ENCODE assay signal across 22 cellular contexts in genomic region chr6:50586074-50586473, GRCh38.
"Had no signal": no experiment of that assay in that cellular context is flagged by ENCODE, and none has a peak within 500 bp of the region (broad histone marks: within the 10 kb centered on the region; RNA-seq: fewer than 3 reads in every experiment).

No MANE protein-coding gene starts in this region.

- H3K9me3 Mint-ChIP-seq: activated CD4-positive, alpha-beta T cell treated with anti-CD3 and anti-CD28 coated beads, Interleukin-2, amount 10 ng/mL, durations not matched to agents 7 days and 5 days; activated naive CD4-positive, alpha-beta T cell treated with anti-CD3 and anti-CD28 coated beads, Interleukin-2, amount 50 U/mL, for 72 hours had no signal

- H3K9ac ChIP-seq: KMS-11 had no signal

- H3K4me3 Mint-ChIP-seq: activated CD4-positive, alpha-beta memory T cell treated with anti-CD3 and anti-CD28 coated beads for 36 hours; activated CD4-positive, alpha-beta T cell treated with anti-CD3 and anti-CD28 coated beads, Interleukin-2, amount 10 ng/mL, durations not matched to agents 7 days and 5 days; activated T-cell treated with anti-CD3 and anti-CD28 coated beads, Interleukin-2, amount 50 U/mL, for 4 hours; T-cell had no signal

- H3K4me2 ChIP-seq: KMS-11 had no signal

- H3K27me3 ChIP-seq: brain microvascular endothelial cell, cardiac muscle cell had no signal

- H3K4me1 Mint-ChIP-seq: activated CD4-positive, alpha-beta T cell treated with anti-CD3 and anti-CD28 coated beads, Interleukin-2, amount 10 ng/mL, durations not matched to agents 7 days and 5 days; T-cell had no signal

- DNase-seq: activated CD4-positive, alpha-beta memory T cell treated with anti-CD3 and anti-CD28 coated beads for 36 hours; activated CD4-positive, alpha-beta T cell treated with anti-CD3 and anti-CD28 coated beads, Interleukin-2, amount 10 ng/mL, durations not matched to agents 7 days and 5 days; activated CD4-positive, CD25-positive, alpha-beta regulatory T cell; activated CD8-positive, alpha-beta memory T cell treated with anti-CD3 and anti-CD28 coated beads for 24 hours; activated effector memory CD4-positive, alpha-beta T cell treated with anti-CD3 and anti-CD28 coated beads, Interleukin-2, amount 50 U/mL, for 16 hours; activated naive CD4-positive, alpha-beta T cell treated with Interleukin-2 at 50 U/mL for 16 hours; activated T-cell treated with anti-CD3 and anti-CD28 coated beads, Interleukin-2, amount 50 U/mL, for 4 hours; brain microvascular endothelial cell; NCI-H1092 treated with DMSO at 0.1 percent for 48 hours; NCI-H1417 treated with DMSO at 0.1 percent for 48 hours; NCI-H1694 treated with DMSO at 0.1 percent for 48 hours; NCI-H2029 treated with DMSO at 0.1 percent for 48 hours; NCI-H510A treated with DMSO at 0.1 percent for 48 hours; T-cell; T-helper 2 cell; T1000 had no signal

- H3K4me3 ChIP-seq: cardiac muscle cell, SK-N-MC had no signal

- H3K36me3 Mint-ChIP-seq: activated CD4-positive, alpha-beta memory T cell treated with anti-CD3 and anti-CD28 coated beads for 36 hours; activated naive CD4-positive, alpha-beta T cell treated with anti-CD3 and anti-CD28 coated beads, Interleukin-2, amount 50 U/mL, for 72 hours; T-cell had no signal

- FAIRE-seq: TTC549 had no signal

- H3K36me3 ChIP-seq: brain microvascular endothelial cell, cardiac muscle cell had no signal

- H3K27ac ChIP-seq: brain microvascular endothelial cell, cardiac muscle cell, KMS-11, SK-N-MC had no signal

- H3K27me3 Mint-ChIP-seq: activated CD4-positive, alpha-beta memory T cell treated with anti-CD3 and anti-CD28 coated beads for 36 hours; activated CD4-positive, alpha-beta T cell treated with anti-CD3 and anti-CD28 coated beads, Interleukin-2, amount 10 ng/mL, durations not matched to agents 7 days and 5 days; T-cell had no signal

- H3K27ac Mint-ChIP-seq: activated CD4-positive, alpha-beta memory T cell treated with anti-CD3 and anti-CD28 coated beads for 36 hours; activated CD4-positive, alpha-beta T cell treated with anti-CD3 and anti-CD28 coated beads, Interleukin-2, amount 10 ng/mL, durations not matched to agents 7 days and 5 days; activated naive CD4-positive, alpha-beta T cell treated with anti-CD3 and anti-CD28 coated beads, Interleukin-2, amount 50 U/mL, for 72 hours; T-cell had no signal

- ATAC-seq: activated naive CD4-positive, alpha-beta T cell treated with anti-CD3 and anti-CD28 coated beads, Interleukin-2, amount 50 U/mL, for 72 hours; activated T-cell treated with anti-CD3 and anti-CD28 coated beads, Interleukin-2, amount 50 U/mL, for 4 hours; Right ventricle myocardium inferior; T-cell had no signal
